17 cellular contexts compared by ENCODE assay signal in genomic region chr18:36697905-36698304, GRCh38.
DNase-seq lines count a peak whose midpoint lies in the region; ATAC-seq and TF ChIP-seq lines count a peak whose summit lies in the region.
"Had no signal": no experiment of that assay in that cellular context is flagged by ENCODE, and none has a peak within 500 bp of the region (broad histone marks: within the 10 kb centered on the region; RNA-seq: fewer than 3 reads in every experiment).

No MANE protein-coding gene starts in this region.

- H3K27me3 Mint-ChIP-seq in MCF 10A (ENCODE audit: insufficient read depth, unreplicated experiment) (no peaks in the 10 kb centered on the region), osteocyte (ENCODE audit: unreplicated experiment) (peaks cover 4% of the 10 kb centered on the region)
- H3K27me3 Mint-ChIP-seq in naive thymus-derived CD8-positive, alpha-beta T cell = peaks cover 1 to 20% (median 7%) of the 10 kb centered on the region in 5 donors

- peaks cover 8% of the 10 kb centered on the region for H3K4me1 Mint-ChIP-seq in MCF 10A (ENCODE audit: insufficient read depth, unreplicated experiment)
- no peaks in the 10 kb centered on the region for H3K4me1 Mint-ChIP-seq in naive thymus-derived CD8-positive, alpha-beta T cell
- no peaks in the 10 kb centered on the region for H3K4me1 Mint-ChIP-seq in osteocyte (ENCODE audit: unreplicated experiment)
- H3K4me1 Mint-ChIP-seq: activated T-helper 17 cell treated with anti-CD3 and anti-CD28 coated beads, Interleukin-2, amount 50 U/mL, for 72 hours; B cell had no signal

- H3K9me3 Mint-ChIP-seq in MCF 10A (ENCODE audit: unreplicated experiment) = no peaks in the 10 kb centered on the region
- no peaks in the 10 kb centered on the region for H3K9me3 Mint-ChIP-seq in naive thymus-derived CD8-positive, alpha-beta T cell
- no peaks in the 10 kb centered on the region for H3K9me3 Mint-ChIP-seq in osteocyte (ENCODE audit: unreplicated experiment)
- H3K9me3 Mint-ChIP-seq: activated T-helper 17 cell treated with anti-CD3 and anti-CD28 coated beads, Interleukin-2, amount 50 U/mL, for 72 hours had no signal

- TF ChIP-seq EP300 in Ishikawa (IDR thresholded peaks at IDR 0.05; ENCODE audit: borderline replicate concordance) = no peak

- no peak for ATAC-seq in naive thymus-derived CD8-positive, alpha-beta T cell
- ATAC-seq: activated T-helper 17 cell treated with anti-CD3 and anti-CD28 coated beads, Interleukin-2, amount 50 U/mL, for 72 hours had no signal

- CTCF ChIA-PET in MCF 10A (lab: Yijun Ruan, JAX) = interaction anchor here (0.8 to 1.7 kb wide), 4 partner anchors 10 to 60 kb away, joined by 3 to 19 read pairs (median 8); no protein-coding TSS in a partner anchor

- no peak overlapping the region for H3K27ac ChIP-seq in effector memory CD4-positive, alpha-beta T cell (ENCODE audit: insufficient read depth, low read length, poor library complexity, severe bottlenecking)

- H3K27me3 ChIP-seq in kidney epithelial cell (ENCODE audit: control insufficient read depth, insufficient read depth, low read length) = no peaks in the 10 kb centered on the region
- H3K27me3 ChIP-seq in effector memory CD4-positive, alpha-beta T cell (replicated peaks; ENCODE audit: control insufficient read depth, insufficient read depth, low read length, poor library complexity, severe bottlenecking) = no peaks in the 10 kb centered on the region

- POLR2A ChIA-PET in MCF 10A (lab: Yijun Ruan, JAX) = no interaction called here
- POLR2A ChIA-PET in naive thymus-derived CD8-positive, alpha-beta T cell (lab: Charles Lee) = no interaction called here

- TF ChIP-seq CTCF in AG09309 (IDR thresholded peaks at IDR 0.05; ENCODE audit: control insufficient read depth, insufficient read depth, low read depth, low read length, missing control alignments) (no peak), MCF 10A (IDR thresholded peaks at IDR 0.05; ENCODE audit: unreplicated experiment) (no peak), kidney epithelial cell (IDR thresholded peaks at IDR 0.05; ENCODE audit: insufficient read depth, low read length, poor library complexity, severe bottlenecking) (no peak), osteocyte (IDR thresholded peaks at IDR 0.05) (no peak)

- no peak overlapping the region for H3K4me3 Mint-ChIP-seq in MCF 10A (ENCODE audit: unreplicated experiment)
- H3K4me3 Mint-ChIP-seq in naive thymus-derived CD8-positive, alpha-beta T cell = no peak overlapping the region
- no peak overlapping the region for H3K4me3 Mint-ChIP-seq in osteocyte (ENCODE audit: unreplicated experiment)
- H3K4me3 Mint-ChIP-seq: activated T-helper 17 cell treated with anti-CD3 and anti-CD28 coated beads, Interleukin-2, amount 50 U/mL, for 72 hours; B cell had no signal

- TF ChIP-seq RAD21 in Ishikawa (IDR thresholded peaks at IDR 0.05; ENCODE audit: low read depth) = no peak

- H3K36me3 ChIP-seq in kidney epithelial cell (ENCODE audit: control insufficient read depth, insufficient read depth, low read length) = no peaks in the 10 kb centered on the region
- no peaks in the 10 kb centered on the region for H3K36me3 ChIP-seq in effector memory CD4-positive, alpha-beta T cell (ENCODE audit: control insufficient read depth, insufficient read depth, low read length)

- H3K9me3 ChIP-seq in effector memory CD4-positive, alpha-beta T cell (ENCODE audit: control insufficient read depth, low read length) = no peaks in the 10 kb centered on the region

- H3K27ac Mint-ChIP-seq in MCF 10A (ENCODE audit: low read depth, unreplicated experiment) = peak overlapping the region; percentile 16
- no peak overlapping the region for H3K27ac Mint-ChIP-seq in naive thymus-derived CD8-positive, alpha-beta T cell
- H3K27ac Mint-ChIP-seq in osteocyte (ENCODE audit: unreplicated experiment) = no peak overlapping the region
- H3K27ac Mint-ChIP-seq: activated T-helper 17 cell treated with anti-CD3 and anti-CD28 coated beads, Interleukin-2, amount 50 U/mL, for 72 hours; B cell; progenitor cell of endocrine pancreas had no signal

- no peak overlapping the region for H3K4me3 ChIP-seq in AG09309 (ENCODE audit: control insufficient read depth, low read depth, low read length)
- H3K4me3 ChIP-seq in kidney epithelial cell (ENCODE audit: low read depth, low read length) = no peak overlapping the region
- no peak overlapping the region for H3K4me3 ChIP-seq in effector memory CD4-positive, alpha-beta T cell (ENCODE audit: insufficient read depth, low read depth, low read length, poor library complexity, severe bottlenecking)

- H3K36me3 Mint-ChIP-seq in MCF 10A (ENCODE audit: insufficient read depth, unreplicated experiment) (no peaks in the 10 kb centered on the region), osteocyte (ENCODE audit: unreplicated experiment) (no peaks in the 10 kb centered on the region)
- no peaks in the 10 kb centered on the region for H3K36me3 Mint-ChIP-seq in naive thymus-derived CD8-positive, alpha-beta T cell

- H3K4me1 ChIP-seq in effector memory CD4-positive, alpha-beta T cell (ENCODE audit: control insufficient read depth, insufficient read depth, low read length, poor library complexity, severe bottlenecking) = no peaks in the 10 kb centered on the region

- no TSS peak for BruUV-seq in MCF 10A (replicated peaks; lab: Mats Ljungman, UMichigan)

- DNase-seq in AG09309 (ENCODE audit: low read depth) (peak; percentile 78), MCF 10A (ENCODE audit: unreplicated experiment) (peak; percentile 93), kidney epithelial cell (ENCODE audit: low read depth) (peak; percentile 76), SIG-M5 (lab: John Stamatoyannopoulos, UW) (no peak), osteocyte (ENCODE audit: extremely low spot score, unreplicated experiment) (no peak)
- DNase-seq in naive thymus-derived CD8-positive, alpha-beta T cell = no peak
- no peak for DNase-seq in effector memory CD4-positive, alpha-beta T cell
- DNase-seq: activated CD4-positive, alpha-beta T cell treated with anti-CD3 and anti-CD28 coated beads, Interleukin-2, amount 50 U/mL, for 4 hours; caudate nucleus; NCI-H1105; NCI-H446; stimulated activated CD4-positive, alpha-beta T cell treated with anti-CD3 and anti-CD28 coated beads, Interleukin-2, amount 100 ng/mL, for 24 hours; T-helper 9 cell had no signal

- intact Hi-C loops in MCF 10A (cut with micrococcal nuclease) = no loop called here

TF ChIP-seq in Ishikawa, 13 proteins besides CTCF, POLR2A, EP300 and RAD21:
- TF ChIP-seq YY1 (IDR thresholded peaks at IDR 0.05; ENCODE audit: low read depth) (no peak), NFIC (IDR thresholded peaks at IDR 0.05) (peak; percentile 39; the same call in 1 of the 2 replicates), CREB1 (IDR thresholded peaks at IDR 0.05; ENCODE audit: low read depth) (no peak)
- TF ChIP-seq, protein P1, sequence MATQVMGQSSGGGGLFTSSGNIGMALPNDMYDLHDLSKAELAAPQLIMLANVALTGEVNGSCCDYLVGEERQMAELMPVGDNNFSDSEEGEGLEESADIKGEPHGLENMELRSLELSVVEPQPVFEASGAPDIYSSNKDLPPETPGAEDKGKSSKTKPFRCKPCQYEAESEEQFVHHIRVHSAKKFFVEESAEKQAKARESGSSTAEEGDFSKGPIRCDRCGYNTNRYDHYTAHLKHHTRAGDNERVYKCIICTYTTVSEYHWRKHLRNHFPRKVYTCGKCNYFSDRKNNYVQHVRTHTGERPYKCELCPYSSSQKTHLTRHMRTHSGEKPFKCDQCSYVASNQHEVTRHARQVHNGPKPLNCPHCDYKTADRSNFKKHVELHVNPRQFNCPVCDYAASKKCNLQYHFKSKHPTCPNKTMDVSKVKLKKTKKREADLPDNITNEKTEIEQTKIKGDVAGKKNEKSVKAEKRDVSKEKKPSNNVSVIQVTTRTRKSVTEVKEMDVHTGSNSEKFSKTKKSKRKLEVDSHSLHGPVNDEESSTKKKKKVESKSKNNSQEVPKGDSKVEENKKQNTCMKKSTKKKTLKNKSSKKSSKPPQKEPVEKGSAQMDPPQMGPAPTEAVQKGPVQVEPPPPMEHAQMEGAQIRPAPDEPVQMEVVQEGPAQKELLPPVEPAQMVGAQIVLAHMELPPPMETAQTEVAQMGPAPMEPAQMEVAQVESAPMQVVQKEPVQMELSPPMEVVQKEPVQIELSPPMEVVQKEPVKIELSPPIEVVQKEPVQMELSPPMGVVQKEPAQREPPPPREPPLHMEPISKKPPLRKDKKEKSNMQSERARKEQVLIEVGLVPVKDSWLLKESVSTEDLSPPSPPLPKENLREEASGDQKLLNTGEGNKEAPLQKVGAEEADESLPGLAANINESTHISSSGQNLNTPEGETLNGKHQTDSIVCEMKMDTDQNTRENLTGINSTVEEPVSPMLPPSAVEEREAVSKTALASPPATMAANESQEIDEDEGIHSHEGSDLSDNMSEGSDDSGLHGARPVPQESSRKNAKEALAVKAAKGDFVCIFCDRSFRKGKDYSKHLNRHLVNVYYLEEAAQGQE (IDR thresholded peaks at IDR 0.05; ENCODE audit: low read depth) = no peak

Comparison
In these comparisons a context has a peak if more than half of its experiments do, and no peak if none do; other contexts are left out.
1. DNase-seq: peak in AG09309 (single experiment), MCF 10A (single experiment) and kidney epithelial cell (single experiment); none in SIG-M5 (single experiment), naive thymus-derived CD8-positive, alpha-beta T cell (0 of 10), effector memory CD4-positive, alpha-beta T cell (0 of 3) and osteocyte (single experiment).